In the genomic region with DNA sequence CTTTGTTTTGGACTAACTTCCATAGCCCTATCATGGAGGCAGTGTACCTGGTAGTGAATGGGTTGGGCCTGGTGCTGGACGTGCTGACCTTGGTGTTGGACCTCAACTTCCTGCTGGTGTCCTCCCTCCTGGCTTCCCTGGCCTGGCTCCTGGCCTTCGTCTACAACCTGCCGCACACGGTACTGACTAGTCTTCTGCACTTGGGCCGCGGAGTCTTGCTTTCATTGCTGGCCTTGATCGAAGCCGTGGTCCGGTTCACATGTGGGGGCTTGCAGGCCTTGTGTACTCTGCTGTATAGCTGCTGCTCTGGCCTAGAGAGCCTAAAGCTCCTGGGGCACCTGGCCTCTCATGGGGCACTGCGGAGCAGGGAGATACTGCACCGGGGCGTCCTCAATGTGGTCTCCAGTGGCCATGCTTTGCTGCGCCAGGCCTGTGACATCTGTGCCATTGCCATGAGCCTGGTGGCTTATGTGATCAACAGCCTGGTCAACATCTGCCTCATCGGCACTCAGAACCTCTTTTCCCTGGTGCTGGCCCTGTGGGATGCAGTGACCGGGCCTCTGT, we compare ENCODE assay signal across 8 cellular contexts. TPM values are rescaled to one million over a fixed set of nuclear protein-coding genes. Genes with fewer than 3 reads are reported as not detected.
DNase-seq lines count a peak whose midpoint lies in the region; ATAC-seq and TF ChIP-seq lines count a peak whose summit lies in the region.

No MANE protein-coding gene starts in this region.

- no peaks in the 10 kb centered on the region for H3K9me3 ChIP-seq in iPS-20b (ENCODE audit: insufficient read depth, low read depth, low read length)

- DNase-seq in HL-60 (ENCODE audit: low read depth in 1 of 2, low spot score in 1 of 2) (no peak), activated gamma-delta T cell treated with Interleukin-2 at 50 U/mL for 16 hours (no peak), islet precursor cell (no peak)
- DNase-seq in activated T-helper 2 cell treated with anti-CD3 and anti-CD28 coated beads, Interferon-gamma antibody, Interleukin-2, Interleukin-4, amounts not matched to agents 10 μg/mL and 5 μg/mL and 100 μg/mL, durations not matched to agents 14 hours and 24 hours and 36 hours (ENCODE audit: low spot score), result no peak
- DNase-seq in stimulated activated naive CD8-positive, alpha-beta T cell treated with anti-CD3 and anti-CD28 coated beads, Interleukin-15, amount 100 ng/mL, for 72 hours, result no peak
- no peak for DNase-seq in stimulated activated CD4-positive, alpha-beta T cell treated with anti-CD3 and anti-CD28 coated beads, Interleukin-2, amount 100 ng/mL, for 24 hours

- ATAC-seq in stimulated activated naive CD8-positive, alpha-beta T cell treated with anti-CD3 and anti-CD28 coated beads, Interleukin-15, amount 100 ng/mL, for 72 hours, result no peak
- ATAC-seq in GM19397 (IDR thresholded peaks at IDR 0.05; ENCODE audit: unreplicated experiment), result no peak

- H3K36me3 ChIP-seq in iPS-20b (ENCODE audit: insufficient read depth, low read depth, low read length), result peaks cover 14% of the 10 kb centered on the region

- peaks cover 20% of the 10 kb centered on the region for H3K27me3 Mint-ChIP-seq in activated T-helper 2 cell treated with anti-CD3 and anti-CD28 coated beads, Interferon-gamma antibody, Interleukin-2, Interleukin-4, amounts not matched to agents 10 μg/mL and 5 μg/mL and 100 μg/mL, durations not matched to agents 14 hours and 24 hours and 36 hours (ENCODE audit: low read depth)
- H3K27me3 Mint-ChIP-seq in stimulated activated naive CD8-positive, alpha-beta T cell treated with anti-CD3 and anti-CD28 coated beads, Interleukin-15, amount 100 ng/mL, for 72 hours, result peaks cover 16% of the 10 kb centered on the region

- H3K4me1 ChIP-seq in iPS-20b (ENCODE audit: insufficient read depth, low read length), result peaks cover 17% of the 10 kb centered on the region; the same call in 1 of the 2 replicates

- H3K9ac ChIP-seq in iPS-20b (ENCODE audit: low read depth, low read length), result peak overlapping the region; percentile 95

- H3K27ac Mint-ChIP-seq in activated T-helper 2 cell treated with anti-CD3 and anti-CD28 coated beads, Interferon-gamma antibody, Interleukin-2, Interleukin-4, amounts not matched to agents 10 μg/mL and 5 μg/mL and 100 μg/mL, durations not matched to agents 14 hours and 24 hours and 36 hours, result peak overlapping the region; percentile 99
- peak overlapping the region; percentile 98 to 99 for H3K27ac Mint-ChIP-seq in stimulated activated naive CD8-positive, alpha-beta T cell treated with anti-CD3 and anti-CD28 coated beads, Interleukin-15, amount 100 ng/mL, for 72 hours

- peak overlapping the region; percentile 100 for H3K4me3 Mint-ChIP-seq in activated T-helper 2 cell treated with anti-CD3 and anti-CD28 coated beads, Interferon-gamma antibody, Interleukin-2, Interleukin-4, amounts not matched to agents 10 μg/mL and 5 μg/mL and 100 μg/mL, durations not matched to agents 14 hours and 24 hours and 36 hours (ENCODE audit: low read depth)
- peak overlapping the region; percentile 95 to 99 for H3K4me3 Mint-ChIP-seq in stimulated activated naive CD8-positive, alpha-beta T cell treated with anti-CD3 and anti-CD28 coated beads, Interleukin-15, amount 100 ng/mL, for 72 hours

- H3K9me3 Mint-ChIP-seq in activated T-helper 2 cell treated with anti-CD3 and anti-CD28 coated beads, Interferon-gamma antibody, Interleukin-2, Interleukin-4, amounts not matched to agents 10 μg/mL and 5 μg/mL and 100 μg/mL, durations not matched to agents 14 hours and 24 hours and 36 hours, result no peaks in the 10 kb centered on the region
- H3K9me3 Mint-ChIP-seq in stimulated activated naive CD8-positive, alpha-beta T cell treated with anti-CD3 and anti-CD28 coated beads, Interleukin-15, amount 100 ng/mL, for 72 hours, result no peaks in the 10 kb centered on the region

- H3K36me3 Mint-ChIP-seq in activated T-helper 2 cell treated with anti-CD3 and anti-CD28 coated beads, Interferon-gamma antibody, Interleukin-2, Interleukin-4, amounts not matched to agents 10 μg/mL and 5 μg/mL and 100 μg/mL, durations not matched to agents 14 hours and 24 hours and 36 hours (ENCODE audit: low read depth), result peaks cover 19% of the 10 kb centered on the region

- H3K27me3 ChIP-seq in HL-60 (ENCODE audit: insufficient read depth, poor library complexity, severe bottlenecking), result peaks cover 3% of the 10 kb centered on the region
- H3K27me3 ChIP-seq in iPS-20b (ENCODE audit: insufficient read depth, low read length), result peaks cover 18% of the 10 kb centered on the region

- intact Hi-C loops in activated T-helper 2 cell treated with anti-CD3 and anti-CD28 coated beads, Interferon-gamma antibody, Interleukin-2, Interleukin-4, amounts not matched to agents 10 μg/mL and 5 μg/mL and 100 μg/mL, durations not matched to agents 14 hours and 24 hours and 36 hours (cut with micrococcal nuclease), result loop anchor here (2.0 kb wide), 1 partner anchor 14 kb away; no protein-coding TSS in a partner anchor

- peaks cover 40% of the 10 kb centered on the region for H3K4me1 Mint-ChIP-seq in activated T-helper 2 cell treated with anti-CD3 and anti-CD28 coated beads, Interferon-gamma antibody, Interleukin-2, Interleukin-4, amounts not matched to agents 10 μg/mL and 5 μg/mL and 100 μg/mL, durations not matched to agents 14 hours and 24 hours and 36 hours (ENCODE audit: low read depth)
- H3K4me1 Mint-ChIP-seq in stimulated activated naive CD8-positive, alpha-beta T cell treated with anti-CD3 and anti-CD28 coated beads, Interleukin-15, amount 100 ng/mL, for 72 hours, result peaks cover 62% of the 10 kb centered on the region

- TF ChIP-seq CTCF in HL-60 (IDR thresholded peaks at IDR 0.05; ENCODE audit: insufficient read depth, low read length), result no peak

- H3K27ac ChIP-seq in HL-60 (replicated peaks), result peak overlapping the region; percentile 82; the same call in 1 of the 2 replicates
- H3K27ac ChIP-seq in iPS-20b (ENCODE audit: low read length), result peak overlapping the region; percentile 81

- H3K4me3 ChIP-seq in HL-60 (replicated peaks; ENCODE audit: insufficient read depth, low read length) (peak overlapping the region; percentile 92), iPS-20b (ENCODE audit: low read length) (peak overlapping the region; percentile 98)

RNA-seq across cellular contexts. Expression of a gene that starts 0.8 kb away (rescaled TPM):
- 29.9 and 32.6 TPM in 2 replicates for total RNA-seq in activated T-helper 2 cell treated with anti-CD3 and anti-CD28 coated beads, Interferon-gamma antibody, Interleukin-2, Interleukin-4, amounts not matched to agents 10 μg/mL and 5 μg/mL and 100 μg/mL, durations not matched to agents 14 hours and 24 hours and 36 hours

RNA-seq across cellular contexts. Expression of a gene that starts 5.5 kb away (rescaled TPM):
- not detected in 2 replicates for total RNA-seq in activated T-helper 2 cell treated with anti-CD3 and anti-CD28 coated beads, Interferon-gamma antibody, Interleukin-2, Interleukin-4, amounts not matched to agents 10 μg/mL and 5 μg/mL and 100 μg/mL, durations not matched to agents 14 hours and 24 hours and 36 hours

RNA-seq across cellular contexts. Expression of a gene that starts 11.3 kb away (rescaled TPM):
- total RNA-seq in activated T-helper 2 cell treated with anti-CD3 and anti-CD28 coated beads, Interferon-gamma antibody, Interleukin-2, Interleukin-4, amounts not matched to agents 10 μg/mL and 5 μg/mL and 100 μg/mL, durations not matched to agents 14 hours and 24 hours and 36 hours, result not detected in 2 replicates

RNA-seq across cellular contexts. Expression of a gene that starts 18.2 kb away (rescaled TPM):
- total RNA-seq in activated T-helper 2 cell treated with anti-CD3 and anti-CD28 coated beads, Interferon-gamma antibody, Interleukin-2, Interleukin-4, amounts not matched to agents 10 μg/mL and 5 μg/mL and 100 μg/mL, durations not matched to agents 14 hours and 24 hours and 36 hours, result 6.0 and 7.2 TPM in 2 replicates

RNA-seq across cellular contexts. Expression of a gene that starts 46.3 kb away (rescaled TPM):
- total RNA-seq in activated T-helper 2 cell treated with anti-CD3 and anti-CD28 coated beads, Interferon-gamma antibody, Interleukin-2, Interleukin-4, amounts not matched to agents 10 μg/mL and 5 μg/mL and 100 μg/mL, durations not matched to agents 14 hours and 24 hours and 36 hours, result 1.0 and 1.1 TPM in 2 replicates
